Comparison of ENCODE assay signal across 8 cellular contexts in the genomic region with DNA sequence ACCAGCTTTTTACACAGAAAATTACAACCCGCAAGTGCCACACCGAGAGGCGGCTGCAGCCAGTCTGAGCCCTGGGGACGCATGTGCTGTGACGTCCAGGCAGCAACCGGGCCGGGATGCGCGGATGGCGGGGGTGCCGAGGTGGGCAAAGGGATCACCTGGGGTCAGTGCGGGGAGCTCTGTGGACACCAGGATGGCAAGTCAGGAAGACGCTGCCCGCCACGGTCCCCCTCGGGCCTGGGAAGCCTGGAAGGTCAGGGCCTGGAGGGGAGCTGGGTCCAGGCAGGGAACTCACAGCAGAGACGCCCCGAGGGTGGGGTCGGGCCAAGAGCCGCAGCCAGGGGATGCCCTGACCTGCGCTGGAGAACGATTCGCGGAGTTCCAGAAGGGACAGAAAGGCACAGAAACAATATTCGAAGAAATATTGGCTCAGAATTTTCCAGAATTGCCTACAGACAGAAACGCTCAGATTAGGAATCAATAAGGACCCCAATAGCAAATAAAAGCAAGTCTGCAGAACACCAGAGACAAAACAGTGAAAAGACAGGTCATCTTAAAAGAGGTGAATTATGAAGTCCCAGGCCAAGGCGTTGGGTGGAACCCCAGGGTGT. TPM values are rescaled to one million over a fixed set of nuclear protein-coding genes. Genes with fewer than 3 reads are reported as not detected.
DNase-seq lines count a peak whose midpoint lies in the region; ATAC-seq, FAIRE-seq and TF ChIP-seq lines count a peak whose summit lies in the region.

No MANE protein-coding gene starts in this region.

- POLR2A ChIA-PET in CD4-positive, alpha-beta T cell (lab: Charles Lee): interaction anchor here (1.0 kb wide), 1 partner anchor 266 kb away, joined by 3 read pairs; no protein-coding TSS in a partner anchor

- no peak overlapping the region for H3K27ac ChIP-seq in CD4-positive, alpha-beta T cell (ENCODE audit: low read depth, low read length)
- no peak overlapping the region for H3K27ac ChIP-seq in effector memory CD4-positive, alpha-beta T cell (ENCODE audit: insufficient read depth, low read length, poor library complexity, severe bottlenecking)

- H3K36me3 ChIP-seq in effector memory CD4-positive, alpha-beta T cell (ENCODE audit: control insufficient read depth, insufficient read depth, low read length): no peaks in the 10 kb centered on the region

- no peak for ATAC-seq in CD4-positive, alpha-beta T cell (ENCODE audit: poor library complexity)
- ATAC-seq in GM18502 (IDR thresholded peaks at IDR 0.05; ENCODE audit: poor library complexity, unreplicated experiment): no peak

- H3K27ac Mint-ChIP-seq in CD4-positive, alpha-beta T cell: no peak overlapping the region
- H3K27ac Mint-ChIP-seq in neural crest cell (ENCODE audit: unreplicated experiment): no peak overlapping the region

- DNase-seq in CD4-positive, alpha-beta T cell: no peak
- DNase-seq in LNCaP clone FGC (ENCODE audit: low read depth) (no peak), neural crest cell (ENCODE audit: low read depth, low spot score) (no peak), urothelium cell line (ENCODE audit: low spot score) (no peak), GM19238 (ENCODE audit: insufficient read length, low spot score) (no peak), kidney glomerular epithelial cell (lab: John Stamatoyannopoulos, UW) (no peak)
- no peak for DNase-seq in effector memory CD4-positive, alpha-beta T cell

- intact Hi-C loops in CD4-positive, alpha-beta T cell (cut with DNase I, micrococcal nuclease): loop anchor here (1.0 to 10.0 kb wide), 12 partner anchors 245 to 1051 kb away; a partner anchor contains a TSS

- peaks cover 11% of the 10 kb centered on the region for H3K4me1 ChIP-seq in effector memory CD4-positive, alpha-beta T cell (ENCODE audit: control insufficient read depth, insufficient read depth, low read length, poor library complexity, severe bottlenecking)

- H3K27me3 Mint-ChIP-seq in CD4-positive, alpha-beta T cell: peaks cover 42% of the 10 kb centered on the region
- peaks cover 54% of the 10 kb centered on the region for H3K27me3 Mint-ChIP-seq in neural crest cell (ENCODE audit: low read depth)

- H3K4me3 ChIP-seq in LNCaP clone FGC (ENCODE audit: low read depth, low read length): peak overlapping the region; percentile 39
- peak overlapping the region; percentile 16 for H3K4me3 ChIP-seq in effector memory CD4-positive, alpha-beta T cell (ENCODE audit: insufficient read depth, low read depth, low read length, poor library complexity, severe bottlenecking)

- no peak for TF ChIP-seq CTCF in CD4-positive, alpha-beta T cell (IDR thresholded peaks at IDR 0.05)
- TF ChIP-seq CTCF in LNCaP clone FGC (IDR thresholded peaks at IDR 0.05; ENCODE audit: control insufficient read depth, extremely low read depth, insufficient read depth) (no peak), neural crest cell (conservative IDR thresholded peaks at IDR 0.05) (no peak)

- CTCF ChIA-PET in CD4-positive, alpha-beta T cell (lab: Charles Lee): no interaction called here

- H3K9me3 Mint-ChIP-seq in CD4-positive, alpha-beta T cell: no peaks in the 10 kb centered on the region
- no peaks in the 10 kb centered on the region for H3K9me3 Mint-ChIP-seq in neural crest cell

- H3K4me1 Mint-ChIP-seq in CD4-positive, alpha-beta T cell (ENCODE audit: low read depth): no peaks in the 10 kb centered on the region
- H3K4me1 Mint-ChIP-seq in neural crest cell: no peaks in the 10 kb centered on the region

- no peaks in the 10 kb centered on the region for H3K36me3 Mint-ChIP-seq in CD4-positive, alpha-beta T cell (ENCODE audit: low read depth)
- H3K36me3 Mint-ChIP-seq in neural crest cell (ENCODE audit: low read depth): no peaks in the 10 kb centered on the region

- H3K9me3 ChIP-seq in CD4-positive, alpha-beta T cell (ENCODE audit: control insufficient read depth, low read length): no peaks in the 10 kb centered on the region
- H3K9me3 ChIP-seq in effector memory CD4-positive, alpha-beta T cell (ENCODE audit: control insufficient read depth, low read length): no peaks in the 10 kb centered on the region

- H3K27me3 ChIP-seq in CD4-positive, alpha-beta T cell (ENCODE audit: control insufficient read depth, insufficient read depth, low read length): peaks cover 31% of the 10 kb centered on the region
- H3K27me3 ChIP-seq in effector memory CD4-positive, alpha-beta T cell (replicated peaks; ENCODE audit: control insufficient read depth, insufficient read depth, low read length, poor library complexity, severe bottlenecking): no peaks in the 10 kb centered on the region

- peak overlapping the region; percentile 38 for H3K4me3 Mint-ChIP-seq in CD4-positive, alpha-beta T cell
- peak overlapping the region; percentile 54 for H3K4me3 Mint-ChIP-seq in neural crest cell

- FAIRE-seq in urothelium cell line (lab: Jason Lieb, UNC): no peak

RNA-seq across cellular contexts. Expression of a gene that starts 11.7 kb away (rescaled TPM):
- not detected for total RNA-seq in CD4-positive, alpha-beta T cell
- total RNA-seq in neural crest cell: 90.9 and 91.3 TPM in 2 replicates

RNA-seq across cellular contexts. Expression of a gene that starts 36.9 kb away (rescaled TPM):
- not detected for total RNA-seq in CD4-positive, alpha-beta T cell
- total RNA-seq in neural crest cell: not detected in 2 replicates

Comparison
In these comparisons a context has a peak if more than half of its experiments do, and no peak if none do; other contexts are left out.
1. RNA of a gene that starts 11.7 kb away (total RNA-seq): 90.9 to 91.3 TPM in neural crest cell; not detected in CD4-positive, alpha-beta T cell; every median in the first group is over 10 times any median in the second.